1 cellular context compared by ENCODE assay signal in genomic region chr3:106085998-106086397, GRCh38.
TF ChIP-seq lines count a peak whose summit lies in the region.

No MANE protein-coding gene starts in this region.

TF ChIP-seq in K562, 482 proteins besides CTCF, POLR2A, EP300 and RAD21:
- TF ChIP-seq C11orf30 (IDR thresholded peaks at IDR 0.05; ENCODE audit: low read depth) = no peak
- TF ChIP-seq CREB3L1 (IDR thresholded peaks at IDR 0.05; ENCODE audit: borderline replicate concordance, low read depth) = no peak
- TF ChIP-seq MAZ (CRISPR knock-in tag; conservative IDR thresholded peaks at IDR 0.05 in 1 of 2, IDR thresholded peaks at IDR 0.05 in 1 of 2) = no peak
- no peak for TF ChIP-seq ZBTB2 (IDR thresholded peaks at IDR 0.05)
- TF ChIP-seq ZMIZ1 (IDR thresholded peaks at IDR 0.05; ENCODE audit: low read depth in 2 of 2, low read length in 2 of 2) = no peak
- TF ChIP-seq NR1H2 (CRISPR knock-in tag; IDR thresholded peaks at IDR 0.05) = no peak
- TF ChIP-seq NRF1 (conservative IDR thresholded peaks at IDR 0.05 in 1 of 2, IDR thresholded peaks at IDR 0.05 in 1 of 2) = no peak
- no peak for TF ChIP-seq STAT5A (IDR thresholded peaks at IDR 0.05; ENCODE audit: borderline replicate concordance, low read length)
- TF ChIP-seq KAT7 (CRISPR knock-in tag; IDR thresholded peaks at IDR 0.05; ENCODE audit: borderline replicate concordance) = no peak
- TF ChIP-seq ZNF263 (CRISPR knock-in tag; IDR thresholded peaks at IDR 0.05; ENCODE audit: borderline replicate concordance) = no peak
- TF ChIP-seq MYBL2 (IDR thresholded peaks at IDR 0.05; ENCODE audit: low read depth) = no peak
- TF ChIP-seq MYBL2 (CRISPR knock-in tag; IDR thresholded peaks at IDR 0.05; ENCODE audit: borderline replicate concordance) = no peak
- TF ChIP-seq ZNF280B (CRISPR knock-in tag; IDR thresholded peaks at IDR 0.05) = no peak
- TF ChIP-seq ZNF518B (CRISPR knock-in tag; IDR thresholded peaks at IDR 0.05) = no peak
- TF ChIP-seq SLC30A9 (CRISPR knock-in tag; IDR thresholded peaks at IDR 0.05) = no peak
- TF ChIP-seq CHD2 (IDR thresholded peaks at IDR 0.05; ENCODE audit: low read depth, low read length) = no peak
- no peak for TF ChIP-seq ELF1 (tag; IDR thresholded peaks at IDR 0.05)
- TF ChIP-seq MCM7 (IDR thresholded peaks at IDR 0.05) = no peak
- TF ChIP-seq ZC3H11A (IDR thresholded peaks at IDR 0.05; ENCODE audit: low read depth, low read length) = no peak
